In genomic region chr5:64767959-64768357, GRCh38 we compare ENCODE assay signal across 8 cellular contexts. TPM values are rescaled to one million over a fixed set of nuclear protein-coding genes. Genes with fewer than 3 reads are reported as not detected.
A peak's percentile ranks its signal among the peaks of the same experiment; 100 is the strongest.
DNase-seq lines count a peak whose midpoint lies in the region; ATAC-seq and TF ChIP-seq lines count a peak whose summit lies in the region.

No MANE protein-coding gene starts in this region.

- peak overlapping the region; percentile 97 for H3K4me3 Mint-ChIP-seq in activated T-cell treated with anti-CD3 and anti-CD28 coated beads, Interleukin-2, amount 50 U/mL, for 24 hours

- H3K36me3 Mint-ChIP-seq in activated T-cell treated with anti-CD3 and anti-CD28 coated beads, Interleukin-2, amount 50 U/mL, for 24 hours (ENCODE audit: low read depth) = peaks cover 56% of the 10 kb centered on the region

- H3K4me1 ChIP-seq in HUES6 (ENCODE audit: control insufficient read depth, insufficient read depth, low read length) = peaks cover 11% of the 10 kb centered on the region
- H3K4me1 ChIP-seq in heart left ventricle = peaks cover 9 to 51% (median 40%) of the 10 kb centered on the region in 12 donors

- H3K27ac ChIP-seq in HUES6 (ENCODE audit: low read depth, low read length) = peak overlapping the region; percentile 94
- H3K27ac ChIP-seq in heart left ventricle = peak overlapping the region; percentile 79 to 96 (median 89)

- H3K36me3 ChIP-seq in HUES6 (ENCODE audit: control insufficient read depth, insufficient read depth, low read length) (peaks cover 35% of the 10 kb centered on the region), heart left ventricle (peaks cover 0 to 22% (median 7%) of the 10 kb centered on the region in 9 donors)

- H3K9ac ChIP-seq in HUES6 (ENCODE audit: low read length) = peak overlapping the region; percentile 94

- no peak for TF ChIP-seq CTCF in heart left ventricle (IDR thresholded peaks at IDR 0.05)

- H3K9me3 ChIP-seq in HUES6 (ENCODE audit: control insufficient read depth, insufficient read depth, low read depth, low read length) (no peaks in the 10 kb centered on the region), heart left ventricle (no peaks in the 10 kb centered on the region)

- WGBS in heart left ventricle, 4 donors = 0 to 1% (median 1%) methylated on average over 10 of the region's 10 CpGs

- H3K27me3 ChIP-seq in HUES6 (ENCODE audit: control insufficient read depth, insufficient read depth, low read length) (no peaks in the 10 kb centered on the region), heart left ventricle (no peaks in the 10 kb centered on the region)

- H3K27ac Mint-ChIP-seq in activated T-cell treated with anti-CD3 and anti-CD28 coated beads, Interleukin-2, amount 50 U/mL, for 24 hours = peak overlapping the region; percentile 97

- peak overlapping the region; percentile 93 for H3K4me3 ChIP-seq in HUES6 (ENCODE audit: low read depth, low read length)
- peak overlapping the region; percentile 72 to 95 (median 86) for H3K4me3 ChIP-seq in heart left ventricle

- peak; percentile 10 for DNase-seq in CD1c-positive myeloid dendritic cell (ENCODE audit: extremely low spot score)
- no peak for DNase-seq in activated T-cell treated with anti-CD3 and anti-CD28 coated beads, Interleukin-2, amount 50 U/mL, for 24 hours
- peak in 1 of 5 donors; percentile 16 for DNase-seq in heart left ventricle
- peak; percentile 23 for DNase-seq in renal cortical epithelial cell (ENCODE audit: low read depth)
- no peak for DNase-seq in A172 (ENCODE audit: low spot score)
- DNase-seq in ecto neural progenitor cell (ENCODE audit: low spot score) = no peak

- H3K4me1 Mint-ChIP-seq in activated T-cell treated with anti-CD3 and anti-CD28 coated beads, Interleukin-2, amount 50 U/mL, for 24 hours (ENCODE audit: low read depth) = peaks cover 51% of the 10 kb centered on the region

- no peaks in the 10 kb centered on the region for H3K27me3 Mint-ChIP-seq in activated T-cell treated with anti-CD3 and anti-CD28 coated beads, Interleukin-2, amount 50 U/mL, for 24 hours

- intact Hi-C loops in heart left ventricle (cut with DNase I) = loop anchor here in 1 of 10 donors (5.0 kb wide), 1 partner anchor 621 kb away; no protein-coding TSS in a partner anchor

- TF ChIP-seq POLR2A in heart left ventricle (IDR thresholded peaks at IDR 0.05) = no peak

- ATAC-seq in GM19463 (IDR thresholded peaks at IDR 0.05; ENCODE audit: unreplicated experiment) (peak; percentile 0), heart left ventricle (peak; percentile 22 to 45 (median 44))

- H3K9me3 Mint-ChIP-seq in activated T-cell treated with anti-CD3 and anti-CD28 coated beads, Interleukin-2, amount 50 U/mL, for 24 hours = no peaks in the 10 kb centered on the region

RNA-seq across cellular contexts. Expression of gene SREK1IP1, which starts 0.5 kb away (rescaled TPM):
- total RNA-seq in heart left ventricle (10 to 100 TPM in 6 of 9 donors, 1 to 10 TPM in 3; 4.1 to 20.7 (median 11.1) TPM), renal cortical epithelial cell (21.8 and 25.9 TPM in 2 replicates)
- polyA plus RNA-seq in heart left ventricle = 10 to 100 TPM in 1 of 2 donors, 1 to 10 TPM in 1; 7.7 to 13.0 TPM
- total RNA-seq in A172 (2014; rRNA removed; shearing (Covaris generic)) = 6.9 and 7.9 TPM in 2 replicates

RNA-seq across cellular contexts. Expression of gene CWC27, which starts 0.8 kb away (rescaled TPM):
- 10 to 100 TPM; 10.7 to 29.8 (median 23.5) TPM for total RNA-seq in heart left ventricle
- polyA plus RNA-seq in heart left ventricle = 10 to 100 TPM; 22.6 to 33.3 TPM
- 10.2 and 23.5 TPM in 2 replicates for total RNA-seq in renal cortical epithelial cell
- total RNA-seq in A172 (2014; rRNA removed; shearing (Covaris generic)) = 25.0 and 33.4 TPM in 2 replicates

Comparison
In these comparisons a context has a peak if more than half of its experiments do, and no peak if none do; other contexts are left out.
1. DNase-seq: peak in CD1c-positive myeloid dendritic cell (single experiment) and renal cortical epithelial cell (single experiment); none in activated T-cell treated with anti-CD3 and anti-CD28 coated beads, Interleukin-2, amount 50 U/mL, for 24 hours (single experiment), A172 (single experiment) and ecto neural progenitor cell (single experiment).